19 cellular contexts compared by ENCODE assay signal in genomic region chr13:55516610-55517009, GRCh38.
"Had no signal": no experiment of that assay in that cellular context is flagged by ENCODE, and none has a peak within 500 bp of the region (broad histone marks: within the 10 kb centered on the region; RNA-seq: fewer than 3 reads in every experiment).

No MANE protein-coding gene starts in this region.

- H3K36me3 Mint-ChIP-seq: stimulated activated naive B cell treated with anti-CD40 and anti-IgM and Interleukin-4, amounts not matched to agents 10 μg/mL and 1 μg/mL and 100 μg/mL, for 72 hours had no signal

- H3K27me3 Mint-ChIP-seq: natural killer cell treated with Interleukin-12 subunit alpha and Interleukin-12 subunit beta and Interleukin-15 and Interleukin-18, amount 100 ng/mL, for 72 hours; stimulated activated naive B cell treated with anti-CD40 and anti-IgM and Interleukin-4, amounts not matched to agents 10 μg/mL and 1 μg/mL and 100 μg/mL, for 72 hours had no signal

- H3K27ac ChIP-seq: brain microvascular endothelial cell, colonic mucosa, epithelial cell of prostate, lower lobe of right lung, upper lobe of right lung, WERI-Rb-1 had no signal

- H3K36me3 ChIP-seq: brain microvascular endothelial cell, colonic mucosa, lower lobe of right lung, upper lobe of right lung, WERI-Rb-1 had no signal

- H3K27ac Mint-ChIP-seq: activated T-cell treated with anti-CD3 and anti-CD28 coated beads, Interleukin-2, amount 50 U/mL, for 72 hours; endodermal cell; natural killer cell treated with Interleukin-12 subunit alpha and Interleukin-12 subunit beta and Interleukin-15 and Interleukin-18, amount 100 ng/mL, for 72 hours; stimulated activated naive B cell treated with anti-CD40 and anti-IgM and Interleukin-4, amounts not matched to agents 10 μg/mL and 1 μg/mL and 100 μg/mL, for 72 hours had no signal

- DNase-seq: activated CD4-positive, alpha-beta T cell treated with anti-CD3 and anti-CD28 coated beads for 1 hour; activated effector memory CD4-positive, alpha-beta T cell treated with anti-CD3 and anti-CD28 coated beads, Interleukin-2, amount 50 U/mL, for 16 hours; activated naive CD4-positive, alpha-beta T cell treated with anti-CD3 and anti-CD28 coated beads, Interleukin-2, amount 50 U/mL, for 16 hours; activated T-cell treated with anti-CD3 and anti-CD28 coated beads, Interleukin-2, amount 50 U/mL, for 72 hours; aorta; brain microvascular endothelial cell; central memory CD4-positive, alpha-beta T cell; colonic mucosa; foreskin fibroblast; left colon; lower lobe of right lung; nucleus accumbens; posterior cingulate gyrus; stimulated activated naive B cell treated with anti-CD40 and anti-IgM and Interleukin-4, amounts not matched to agents 10 μg/mL and 1 μg/mL and 100 μg/mL, for 72 hours; upper lobe of right lung had no signal

- H3K4me1 Mint-ChIP-seq: endodermal cell; stimulated activated naive B cell treated with anti-CD40 and anti-IgM and Interleukin-4, amounts not matched to agents 10 μg/mL and 1 μg/mL and 100 μg/mL, for 72 hours had no signal

- ATAC-seq: activated T-cell treated with anti-CD3 and anti-CD28 coated beads, Interleukin-2, amount 50 U/mL, for 72 hours; left colon; lower lobe of right lung; natural killer cell treated with Interleukin-12 subunit alpha and Interleukin-12 subunit beta and Interleukin-15 and Interleukin-18, amount 100 ng/mL, for 72 hours; stimulated activated naive B cell treated with anti-CD40 and anti-IgM and Interleukin-4, amounts not matched to agents 10 μg/mL and 1 μg/mL and 100 μg/mL, for 72 hours; upper lobe of right lung had no signal

- H3K4me1 ChIP-seq: colonic mucosa, lower lobe of right lung, upper lobe of right lung had no signal

- H3K9me3 ChIP-seq: colonic mucosa, lower lobe of right lung, upper lobe of right lung had no signal

- H3K27me3 ChIP-seq: brain microvascular endothelial cell, colonic mucosa, upper lobe of right lung had no signal

- H3K4me3 ChIP-seq: colonic mucosa, lower lobe of right lung, upper lobe of right lung had no signal

- H3K4me3 Mint-ChIP-seq: activated T-cell treated with anti-CD3 and anti-CD28 coated beads, Interleukin-2, amount 50 U/mL, for 72 hours; endodermal cell; natural killer cell treated with Interleukin-12 subunit alpha and Interleukin-12 subunit beta and Interleukin-15 and Interleukin-18, amount 100 ng/mL, for 72 hours; stimulated activated naive B cell treated with anti-CD40 and anti-IgM and Interleukin-4, amounts not matched to agents 10 μg/mL and 1 μg/mL and 100 μg/mL, for 72 hours had no signal
